ENCODE assay signal across 1 cellular context in genomic region chr16:66934138-66934838, GRCh38.
TF ChIP-seq lines count a peak whose summit lies in the region.

TSS of gene CIAO2B (minus strand) at chr16:66934402. CDS start at chr16:66934364, 38 bp downstream.

TF ChIP-seq in HepG2, 621 proteins besides CTCF, POLR2A, EP300 and RAD21 (continued from another document):
- TF ChIP-seq MNT (IDR thresholded peaks at IDR 0.05) = peak; percentile 53
- TF ChIP-seq AKAP8 (CRISPR knock-in tag; IDR thresholded peaks at IDR 0.05) = peak; percentile 79; the same call in 1 of the 2 replicates
- TF ChIP-seq NRL (CRISPR knock-in tag; IDR thresholded peaks at IDR 0.05; ENCODE audit: borderline replicate concordance) = peak; percentile 94
- peak; percentile 51 for TF ChIP-seq ZNF230 (CRISPR knock-in tag; IDR thresholded peaks at IDR 0.05)
- TF ChIP-seq NR2F6 (IDR thresholded peaks at IDR 0.05) = no peak
- TF ChIP-seq NR2F6 (CRISPR knock-in tag; IDR thresholded peaks at IDR 0.05) = peak; percentile 59; the same call in 1 of the 2 replicates
- 0 out of 2 replicates have a peak, but pooled peaks have one; percentile 50 for TF ChIP-seq ZFP37 (CRISPR knock-in tag; IDR thresholded peaks at IDR 0.05; ENCODE audit: borderline replicate concordance)
- no peak for TF ChIP-seq ZNF75D (CRISPR knock-in tag; IDR thresholded peaks at IDR 0.05; ENCODE audit: borderline replicate concordance)
- TF ChIP-seq TFAP4 (IDR thresholded peaks at IDR 0.05; ENCODE audit: borderline replicate concordance, low read depth) = peak; percentile 29; the same call in 1 of the 2 replicates
- TF ChIP-seq ZFY (CRISPR knock-in tag; IDR thresholded peaks at IDR 0.05) = peak; percentile 99
- TF ChIP-seq RCOR2 (CRISPR knock-in tag; IDR thresholded peaks at IDR 0.05) = peak; percentile 45; the same call in 1 of the 2 replicates
- TF ChIP-seq SIX4 (CRISPR knock-in tag; IDR thresholded peaks at IDR 0.05) = no peak
- TF ChIP-seq ZNF318 (CRISPR knock-in tag; IDR thresholded peaks at IDR 0.05) = no peak
- no peak for TF ChIP-seq HNF4G (IDR thresholded peaks at IDR 0.05; ENCODE audit: borderline replicate concordance, low read depth, low read length)
- TF ChIP-seq HNF4G (CRISPR knock-in tag; IDR thresholded peaks at IDR 0.05; ENCODE audit: borderline replicate concordance, low read depth) = peak; percentile 66; the same call in 1 of the 2 replicates
- peak; percentile 89; the same call in 1 of the 2 replicates for TF ChIP-seq ZNF792 (CRISPR knock-in tag; IDR thresholded peaks at IDR 0.05)
- 0 out of 2 replicates have a peak, but pooled peaks have one; percentile 45 for TF ChIP-seq CC2D1A (CRISPR knock-in tag; IDR thresholded peaks at IDR 0.05)
- TF ChIP-seq GPBP1L1 (CRISPR knock-in tag; IDR thresholded peaks at IDR 0.05) = no peak
- TF ChIP-seq ZFP91 (CRISPR knock-in tag; IDR thresholded peaks at IDR 0.05; ENCODE audit: borderline replicate concordance) = peak; percentile 96
- peak; percentile 87 for TF ChIP-seq HIC2 (CRISPR knock-in tag; IDR thresholded peaks at IDR 0.05; ENCODE audit: low read depth)
- peak; percentile 88 for TF ChIP-seq ZNF552 (CRISPR knock-in tag; IDR thresholded peaks at IDR 0.05; ENCODE audit: borderline replicate concordance)
- peak; percentile 65 for TF ChIP-seq TFE3 (CRISPR knock-in tag; IDR thresholded peaks at IDR 0.05)
- no peak for TF ChIP-seq CHD4 (IDR thresholded peaks at IDR 0.05; ENCODE audit: borderline replicate concordance, low read length)
- no peak for TF ChIP-seq SNAPC5 (CRISPR knock-in tag; IDR thresholded peaks at IDR 0.05; ENCODE audit: borderline replicate concordance)
- TF ChIP-seq SALL2 (CRISPR knock-in tag; IDR thresholded peaks at IDR 0.05) = peak; percentile 99
- 0 out of 2 replicates have a peak, but pooled peaks have one; percentile 16 for TF ChIP-seq ZNF7 (CRISPR knock-in tag; IDR thresholded peaks at IDR 0.05)
- TF ChIP-seq ZNF670 (CRISPR knock-in tag; IDR thresholded peaks at IDR 0.05; ENCODE audit: borderline replicate concordance) = no peak; the same call in none of the 2 replicates
- TF ChIP-seq ELK4 (CRISPR knock-in tag; IDR thresholded peaks at IDR 0.05; ENCODE audit: borderline replicate concordance) = peak; percentile 95
- TF ChIP-seq ZNF382 (CRISPR knock-in tag; IDR thresholded peaks at IDR 0.05; ENCODE audit: borderline replicate concordance) = no peak
- TF ChIP-seq ZNF333 (CRISPR knock-in tag; IDR thresholded peaks at IDR 0.05; ENCODE audit: borderline replicate concordance) = peak; percentile 98
- TF ChIP-seq ZNF430 (CRISPR knock-in tag; IDR thresholded peaks at IDR 0.05) = peak; percentile 97
- TF ChIP-seq ZNF547 (CRISPR knock-in tag; IDR thresholded peaks at IDR 0.05) = peak; percentile 92; the same call in 1 of the 2 replicates
- TF ChIP-seq CREBL2 (CRISPR knock-in tag; IDR thresholded peaks at IDR 0.05; ENCODE audit: borderline replicate concordance) = no peak
- TF ChIP-seq ZNF317 (CRISPR knock-in tag; IDR thresholded peaks at IDR 0.05) = peak; percentile 89
- TF ChIP-seq ZNF839 (CRISPR knock-in tag; IDR thresholded peaks at IDR 0.05; ENCODE audit: borderline replicate concordance) = no peak
- TF ChIP-seq ZNF335 (CRISPR knock-in tag; IDR thresholded peaks at IDR 0.05) = no peak
- 0 out of 2 replicates have a peak, but pooled peaks have one; percentile 57 for TF ChIP-seq ZBTB44 (CRISPR knock-in tag; IDR thresholded peaks at IDR 0.05)
- TF ChIP-seq RELA (CRISPR knock-in tag; IDR thresholded peaks at IDR 0.05) = peak; percentile 39; the same call in 1 of the 2 replicates
TF ChIP-seq in HepG2: peak in this region for 400.
